In genomic region chr20:58624687-58625086, GRCh38 we compare ENCODE assay signal across 16 cellular contexts. TPM values are rescaled to one million over a fixed set of nuclear protein-coding genes. Genes with fewer than 3 reads are reported as not detected.
A peak's percentile ranks its signal among the peaks of the same experiment; 100 is the strongest.
DNase-seq lines count a peak whose midpoint lies in the region; ATAC-seq and TF ChIP-seq lines count a peak whose summit lies in the region.
"Had no signal": no experiment of that assay in that cellular context is flagged by ENCODE, and none has a peak within 500 bp of the region (broad histone marks: within the 10 kb centered on the region; RNA-seq: fewer than 3 reads in every experiment).

No MANE protein-coding gene starts in this region.

- H3K36me3 Mint-ChIP-seq in stimulated activated effector memory CD8-positive, alpha-beta T cell treated with anti-CD3 and anti-CD28 coated beads, Interleukin-12 subunit alpha, Interleukin-12 subunit beta, amount 100 ng/mL, for 72 hours: no peaks in the 10 kb centered on the region
- H3K36me3 Mint-ChIP-seq: CD4-positive, CD25-positive, alpha-beta regulatory T cell; IgD-negative memory B cell had no signal

- peaks cover 8% of the 10 kb centered on the region for H3K4me1 Mint-ChIP-seq in stimulated activated effector memory CD8-positive, alpha-beta T cell treated with anti-CD3 and anti-CD28 coated beads, Interleukin-12 subunit alpha, Interleukin-12 subunit beta, amount 100 ng/mL, for 72 hours
- H3K4me1 Mint-ChIP-seq: B cell had no signal

- intact Hi-C loops in HCT116 (cut with micrococcal nuclease) (no loop called here), upper lobe of right lung (cut with DNase I) (no loop called here)

- H3K27me3 ChIP-seq in HCT116 (ENCODE audit: insufficient read depth, low read length) (no peaks in the 10 kb centered on the region), fibroblast of lung (ENCODE audit: control insufficient read depth, insufficient read depth, low read length) (no peaks in the 10 kb centered on the region), neuronal stem cell (ENCODE audit: control insufficient read depth in 3 of 3, insufficient read depth in 3 of 3, low read depth in 1 of 3, low read length in 3 of 3) (peaks cover 0 to 3% (median 0%) of the 10 kb centered on the region in 3 experiments), upper lobe of right lung (peaks cover 7% of the 10 kb centered on the region)

- no peaks in the 10 kb centered on the region for H3K9me3 ChIP-seq in HCT116 (ENCODE audit: control insufficient read depth in 1 of 2, insufficient read depth in 1 of 2, low read depth in 1 of 2, low read length in 2 of 2)
- H3K9me3 ChIP-seq in fibroblast of lung (ENCODE audit: control insufficient read depth, insufficient read depth, low read depth, low read length): no peaks in the 10 kb centered on the region
- peaks cover 12 to 18% of the 10 kb centered on the region in 2 donors for H3K9me3 ChIP-seq in neuronal stem cell (replicated peaks in 1 of 2; ENCODE audit: control insufficient read depth in 2 of 2, insufficient read depth in 1 of 2, low read depth in 1 of 2, low read length in 2 of 2)
- no peaks in the 10 kb centered on the region for H3K9me3 ChIP-seq in upper lobe of right lung

- no peak overlapping the region for H4K8ac ChIP-seq in neuronal stem cell (ENCODE audit: low read depth, low read length)

- H3K4me1 ChIP-seq in HCT116 (ENCODE audit: control insufficient read depth in 1 of 2, insufficient read depth in 2 of 2, low read length in 2 of 2) (peaks cover 17 to 42% of the 10 kb centered on the region in 2 experiments), fibroblast of lung (ENCODE audit: control insufficient read depth, extremely low read depth, insufficient read depth, low read length) (peaks cover 9% of the 10 kb centered on the region), neuronal stem cell (ENCODE audit: control insufficient read depth in 2 of 2, insufficient read depth in 1 of 2, low read depth in 1 of 2, low read length in 2 of 2) (peaks cover 2 to 4% of the 10 kb centered on the region in 2 donors), upper lobe of right lung (no peaks in the 10 kb centered on the region)

- H2BK12ac ChIP-seq in neuronal stem cell (ENCODE audit: low read length): no peak overlapping the region

- CTCF ChIA-PET in HCT116 (lab: Charles Lee): no interaction called here
- CTCF ChIA-PET in RWPE1 (lab: Yijun Ruan, JAX): interaction anchor here (0.5 to 1.1 kb wide), 4 partner anchors 13 to 34 kb away, joined by 3 to 5 read pairs (median 4); no protein-coding TSS in a partner anchor

- no CpG with 5 or more reads among the region's 10 CpGs for WGBS in neuronal stem cell (ENCODE audit: extremely low coverage in 2 of 2, insufficient read length in 2 of 2, insufficient replicate concordance in 1 of 2), 2 donors

- H3K4me3 ChIP-seq in HCT116 (replicated peaks in 1 of 2; ENCODE audit: low read depth in 1 of 2, low read length in 2 of 2): no peak overlapping the region
- H3K4me3 ChIP-seq in fibroblast of lung (replicated peaks in 1 of 4; ENCODE audit: control extremely low read depth in 1 of 4, insufficient read depth in 1 of 4, low read depth in 3 of 4, low read length in 4 of 4): no peak overlapping the region
- H3K4me3 ChIP-seq in neuronal stem cell (ENCODE audit: low read length in 2 of 2): no peak overlapping the region
- no peak overlapping the region for H3K4me3 ChIP-seq in upper lobe of right lung

- H3K9me3 Mint-ChIP-seq in stimulated activated effector memory CD8-positive, alpha-beta T cell treated with anti-CD3 and anti-CD28 coated beads, Interleukin-12 subunit alpha, Interleukin-12 subunit beta, amount 100 ng/mL, for 72 hours: no peaks in the 10 kb centered on the region
- H3K9me3 Mint-ChIP-seq: IgD-negative memory B cell had no signal

- H3K36me3 ChIP-seq in HCT116 (ENCODE audit: control insufficient read depth in 1 of 2, insufficient read depth in 2 of 2, low read length in 2 of 2) (no peaks in the 10 kb centered on the region), fibroblast of lung (ENCODE audit: control insufficient read depth, insufficient read depth, low read length) (no peaks in the 10 kb centered on the region), neuronal stem cell (replicated peaks in 1 of 2; ENCODE audit: control insufficient read depth in 2 of 2, insufficient read depth in 2 of 2, low read length in 2 of 2) (no peaks in the 10 kb centered on the region), upper lobe of right lung (no peaks in the 10 kb centered on the region)

- H3K27ac Mint-ChIP-seq in stimulated activated effector memory CD8-positive, alpha-beta T cell treated with anti-CD3 and anti-CD28 coated beads, Interleukin-12 subunit alpha, Interleukin-12 subunit beta, amount 100 ng/mL, for 72 hours: no peak overlapping the region
- H3K27ac Mint-ChIP-seq: B cell had no signal

- H3K79me2 ChIP-seq in HCT116 (ENCODE audit: insufficient read depth, low read length): no peaks in the 10 kb centered on the region
- no peaks in the 10 kb centered on the region for H3K79me2 ChIP-seq in fibroblast of lung (ENCODE audit: control insufficient read depth, insufficient read depth, low read length)

- H2BK5ac ChIP-seq in neuronal stem cell (ENCODE audit: low read length): no peak overlapping the region

- H3K23ac ChIP-seq in neuronal stem cell (ENCODE audit: low read depth, low read length, poor library complexity): peak overlapping the region; percentile 2

- no peak overlapping the region; the same call in 1 of the 2 replicates for H3K27ac ChIP-seq in HCT116 (ENCODE audit: low read depth, low read length)
- peak overlapping the region; percentile 90 for H3K27ac ChIP-seq in RWPE1
- peak overlapping the region; percentile 26 for H3K27ac ChIP-seq in fibroblast of lung (ENCODE audit: insufficient read depth, low read length)
- no peak overlapping the region for H3K27ac ChIP-seq in neuronal stem cell (replicated peaks; ENCODE audit: low read length)
- no peak overlapping the region for H3K27ac ChIP-seq in upper lobe of right lung

- H3K4me2 ChIP-seq in HCT116 (ENCODE audit: low read length): peak overlapping the region; percentile 71; the same call in 1 of the 2 replicates
- H3K4me2 ChIP-seq in fibroblast of lung (ENCODE audit: extremely low read depth, insufficient read depth, low read length): no peak overlapping the region
- no peak overlapping the region for H3K4me2 ChIP-seq in neuronal stem cell (ENCODE audit: insufficient read depth, low read length, poor library complexity, severe bottlenecking)

- H3K14ac ChIP-seq in neuronal stem cell (ENCODE audit: low read length): no peak overlapping the region

- H2AFZ ChIP-seq in HCT116 (ENCODE audit: low read depth, low read length, poor library complexity, severe bottlenecking) (no peak overlapping the region), fibroblast of lung (ENCODE audit: low read length) (no peak overlapping the region), neuronal stem cell (ENCODE audit: low read length) (no peak overlapping the region)

- TF ChIP-seq POLR2A in HCT116 (IDR thresholded peaks at IDR 0.05; ENCODE audit: borderline replicate concordance, extremely low read depth, insufficient read depth, insufficient read length): no peak

- no TSS peak for BruUV-seq in HCT116 (replicated peaks; lab: Mats Ljungman, UMichigan)

- peaks cover 2% of the 10 kb centered on the region for H3K79me1 ChIP-seq in neuronal stem cell (ENCODE audit: low read depth, low read length)

- DNase-seq in HCT116 (ENCODE audit: low read depth, low spot score): no peak
- DNase-seq in RWPE1 (ENCODE audit: low spot score): no peak
- no peak for DNase-seq in fibroblast of lung (ENCODE audit: low read depth in 2 of 2)
- DNase-seq in neuronal stem cell (ENCODE audit: low spot score): no peak
- no peak for DNase-seq in kidney glomerular epithelial cell (lab: John Stamatoyannopoulos, UW)
- no peak for DNase-seq in stimulated activated effector memory CD8-positive, alpha-beta T cell treated with anti-CD3 and anti-CD28 coated beads, Interleukin-12 subunit alpha, Interleukin-12 subunit beta, amount 100 ng/mL, for 72 hours (ENCODE audit: low spot score in 2 of 2)
- no peak for DNase-seq in upper lobe of right lung
- no peak for DNase-seq in NCI-H1417 treated with DMSO at 0.1 percent for 48 hours (lab: John Stamatoyannopoulos, UW)
- DNase-seq: Calu3; CD4-positive, CD25-positive, alpha-beta regulatory T cell; NCI-H1105 treated with DMSO at 0.1 percent for 48 hours; NCI-H187 treated with DMSO at 0.1 percent for 48 hours; NCI-H446; NK-92 treated with Interleukin-12 subunit alpha and Interleukin-12 subunit beta, amount 100 ng/mL, for 24 hours had no signal

- no peak overlapping the region for H2BK120ac ChIP-seq in neuronal stem cell (ENCODE audit: low read depth, low read length)

- no peak overlapping the region for H3K9ac ChIP-seq in HCT116 (ENCODE audit: low read length)
- H3K9ac ChIP-seq in fibroblast of lung (ENCODE audit: insufficient read depth, low read length): no peak overlapping the region
- H3K9ac ChIP-seq in neuronal stem cell (ENCODE audit: low read depth, low read length, poor library complexity): no peak overlapping the region

- TF ChIP-seq RAD21 in HCT116 (IDR thresholded peaks at IDR 0.05; ENCODE audit: low read depth): no peak

- H3K4ac ChIP-seq in neuronal stem cell (ENCODE audit: low read length): no peak overlapping the region

- TF ChIP-seq CTCF in HCT116 (IDR thresholded peaks at IDR 0.05 in 2 of 3, conservative IDR thresholded peaks at IDR 0.05 in 1 of 3; ENCODE audit: borderline replicate concordance in 1 of 3, insufficient read depth in 1 of 3, low read depth in 2 of 3, low read length in 2 of 3): no peak
- TF ChIP-seq CTCF in RWPE1 (conservative IDR thresholded peaks at IDR 0.05; ENCODE audit: low read depth): no peak
- no peak for TF ChIP-seq CTCF in fibroblast of lung (conservative IDR thresholded peaks at IDR 0.05 in 1 of 2, IDR thresholded peaks at IDR 0.05 in 1 of 2; ENCODE audit: low read depth in 1 of 2, low read length in 2 of 2)
- TF ChIP-seq CTCF in upper lobe of right lung (IDR thresholded peaks at IDR 0.05): no peak

- RAD21 ChIA-PET in HCT116 (lab: Charles Lee; ENCODE audit: low non-redundant PET in 1 of 2, low total read pairs in 2 of 2, uncharacterized antibody in 2 of 2, unreplicated experiment in 2 of 2): no interaction called here

- no peak overlapping the region for H4K91ac ChIP-seq in neuronal stem cell (ENCODE audit: low read depth, low read length, poor library complexity)

- ATAC-seq in HCT116: no peak
- no peak for ATAC-seq in stimulated activated effector memory CD8-positive, alpha-beta T cell treated with anti-CD3 and anti-CD28 coated beads, Interleukin-12 subunit alpha, Interleukin-12 subunit beta, amount 100 ng/mL, for 72 hours
- ATAC-seq in upper lobe of right lung: no peak

- POLR2A ChIA-PET in HCT116 (lab: Charles Lee): interaction anchor here (1.0 kb wide), 1 partner anchor 26 kb away, joined by 4 read pairs; the partner anchor contains the start of gene STX16
- POLR2A ChIA-PET in RWPE1 (lab: Yijun Ruan, JAX; ENCODE audit: low non-redundant PET): no interaction called here

- no peak overlapping the region for H3K4me3 Mint-ChIP-seq in stimulated activated effector memory CD8-positive, alpha-beta T cell treated with anti-CD3 and anti-CD28 coated beads, Interleukin-12 subunit alpha, Interleukin-12 subunit beta, amount 100 ng/mL, for 72 hours
- H3K4me3 Mint-ChIP-seq: B cell; CD4-positive, CD25-positive, alpha-beta regulatory T cell; IgD-negative memory B cell had no signal

- H3K9me2 ChIP-seq in HCT116 (ENCODE audit: insufficient read depth): no peaks in the 10 kb centered on the region

- H2BK15ac ChIP-seq in neuronal stem cell (ENCODE audit: low read length): no peak overlapping the region

- H2AK5ac ChIP-seq in neuronal stem cell (ENCODE audit: low read depth, low read length): no peak overlapping the region

- H4K20me1 ChIP-seq in HCT116 (ENCODE audit: insufficient read depth) (no peaks in the 10 kb centered on the region), fibroblast of lung (ENCODE audit: control insufficient read depth, extremely low read depth, insufficient read depth, low read length) (no peaks in the 10 kb centered on the region)

- H3K18ac ChIP-seq in neuronal stem cell (ENCODE audit: low read length): no peak overlapping the region

RNA-seq across cellular contexts. Expression of gene STX16, which starts 26.4 kb away (rescaled TPM):
- total RNA-seq in HCT116 (2021; ENCODE audit: unreplicated experiment) (55.1 TPM), fibroblast of lung (46.0 and 64.9 TPM in 2 replicates), upper lobe of right lung (57.0 TPM)
- polyA plus RNA-seq in HCT116 (2012): 48.5 and 50.3 TPM in 2 replicates
- polyA plus RNA-seq in fibroblast of lung: 35.1 and 39.3 TPM in 2 replicates
- 25.1 and 26.9 TPM in 2 replicates for polyA plus RNA-seq in fibroblast of lung (2012)
- 7.7 and 32.4 TPM in 2 replicates for polyA minus RNA-seq in fibroblast of lung (ENCODE audit: low replicate concordance)
- polyA plus RNA-seq in neuronal stem cell (2013, experiment 1 of 2): 45.1 TPM
- polyA plus RNA-seq in neuronal stem cell (2013, experiment 2 of 2): 45.7 TPM

Comparison
In these comparisons a context has a peak if more than half of its experiments do, and no peak if none do; other contexts are left out.
1. H3K27ac ChIP-seq: peak in RWPE1 (single experiment) and fibroblast of lung (single experiment); none in HCT116 (single experiment), neuronal stem cell (single experiment) and upper lobe of right lung (single experiment).